ENCODE assay signal across 9 cellular contexts in genomic region chr9:73154271-73154670, GRCh38. TPM values are rescaled to one million over a fixed set of nuclear protein-coding genes. Genes with fewer than 3 reads are reported as not detected.
DNase-seq lines count a peak whose midpoint lies in the region; ATAC-seq and TF ChIP-seq lines count a peak whose summit lies in the region.
"Had no signal": no experiment of that assay in that cellular context is flagged by ENCODE, and none has a peak within 500 bp of the region (broad histone marks: within the 10 kb centered on the region; RNA-seq: fewer than 3 reads in every experiment).

No MANE protein-coding gene starts in this region.

- TF ChIP-seq CTCF in HEK293 (tag by site-specific recombination; IDR thresholded peaks at IDR 0.05) = no peak
- TF ChIP-seq CTCF in fibroblast of lung (conservative IDR thresholded peaks at IDR 0.05 in 1 of 2, IDR thresholded peaks at IDR 0.05 in 1 of 2; ENCODE audit: low read depth in 1 of 2, low read length in 2 of 2) = no peak

- H3K27ac ChIP-seq in HEK293 (ENCODE audit: extremely low read depth, low read depth, low read length) = no peak overlapping the region
- peak overlapping the region; percentile 90 for H3K27ac ChIP-seq in fibroblast of lung (ENCODE audit: insufficient read depth, low read length)
- peak overlapping the region in 19 of 21 experiments; percentile 12 to 95 (median 82) for H3K27ac ChIP-seq in skin epidermis

- H3K9me3 ChIP-seq in HEK293 (ENCODE audit: control insufficient read depth, insufficient read depth, low read depth, low read length) (no peaks in the 10 kb centered on the region), fibroblast of lung (ENCODE audit: control insufficient read depth, insufficient read depth, low read depth, low read length) (no peaks in the 10 kb centered on the region)

- peak overlapping the region; percentile 72 for H3K27ac Mint-ChIP-seq in activated CD8-positive, alpha-beta T cell treated with anti-CD3 and anti-CD28 coated beads, Interleukin-2, amount 10 ng/mL, durations not matched to agents 7 days and 5 days

- peaks cover 80% of the 10 kb centered on the region for H3K79me2 ChIP-seq in fibroblast of lung (ENCODE audit: control insufficient read depth, insufficient read depth, low read length)

- H3K36me3 Mint-ChIP-seq in activated CD8-positive, alpha-beta T cell treated with anti-CD3 and anti-CD28 coated beads, Interleukin-2, amount 10 ng/mL, durations not matched to agents 7 days and 5 days (ENCODE audit: low read depth) = peaks cover 35% of the 10 kb centered on the region

- H3K9ac ChIP-seq in fibroblast of lung (ENCODE audit: insufficient read depth, low read length) = no peak overlapping the region

- H3K4me1 Mint-ChIP-seq in activated CD8-positive, alpha-beta T cell treated with anti-CD3 and anti-CD28 coated beads, Interleukin-2, amount 10 ng/mL, durations not matched to agents 7 days and 5 days (ENCODE audit: low read depth) = peaks cover 77% of the 10 kb centered on the region

- DNase-seq in activated CD8-positive, alpha-beta T cell treated with anti-CD3 and anti-CD28 coated beads, Interleukin-2, amount 10 ng/mL, durations not matched to agents 7 days and 5 days = no peak
- no peak for DNase-seq in fibroblast of lung (ENCODE audit: low read depth in 2 of 2)
- DNase-seq in NCI-H345 treated with DMSO at 0.1 percent for 48 hours (lab: John Stamatoyannopoulos, UW; ENCODE audit: unreplicated experiment) = no peak
- no peak for DNase-seq in OCI-M1 (lab: John Stamatoyannopoulos, UW)
- no peak for DNase-seq in foreskin melanocyte
- DNase-seq: amniotic stem cell had no signal

- peak overlapping the region; percentile 87 for H3K4me2 ChIP-seq in fibroblast of lung (ENCODE audit: extremely low read depth, insufficient read depth, low read length)

- H3K36me3 ChIP-seq in HEK293 (ENCODE audit: control insufficient read depth in 2 of 2, insufficient read depth in 1 of 2, low read length in 2 of 2) (peaks cover 0 to 8% of the 10 kb centered on the region in 2 experiments; a peak in 1 of 3 replicates), fibroblast of lung (ENCODE audit: control insufficient read depth, insufficient read depth, low read length) (peaks cover 12% of the 10 kb centered on the region)

- CTCF ChIA-PET in HEK293 (lab: Yijun Ruan, JAX) = interaction anchor here (1.3 to 1.5 kb wide), 2 partner anchors 29 to 47 kb away, joined by 4 to 15 read pairs; no protein-coding TSS in a partner anchor
- CTCF ChIA-PET in activated CD8-positive, alpha-beta T cell treated with anti-CD3 and anti-CD28 coated beads, Interleukin-2, amount 10 ng/mL, durations not matched to agents 7 days and 5 days (lab: Charles Lee) = interaction anchor here (0.9 to 1.2 kb wide), 2 partner anchors 9 to 29 kb away, joined by 3 read pairs; no protein-coding TSS in a partner anchor

- H3K4me3 Mint-ChIP-seq in activated CD8-positive, alpha-beta T cell treated with anti-CD3 and anti-CD28 coated beads, Interleukin-2, amount 10 ng/mL, durations not matched to agents 7 days and 5 days = peak overlapping the region; percentile 88

- no peak overlapping the region for H2AFZ ChIP-seq in fibroblast of lung (ENCODE audit: low read length)

- POLR2A ChIA-PET in HEK293 (lab: Yijun Ruan, JAX) = no interaction called here
- POLR2A ChIA-PET in activated CD8-positive, alpha-beta T cell treated with anti-CD3 and anti-CD28 coated beads, Interleukin-2, amount 10 ng/mL, durations not matched to agents 7 days and 5 days (lab: Charles Lee) = no interaction called here

- peaks cover 7% of the 10 kb centered on the region for H4K20me1 ChIP-seq in fibroblast of lung (ENCODE audit: control insufficient read depth, extremely low read depth, insufficient read depth, low read length)

- no peaks in the 10 kb centered on the region for H3K27me3 ChIP-seq in fibroblast of lung (ENCODE audit: control insufficient read depth, insufficient read depth, low read length)

- peak; percentile 3 for ATAC-seq in activated CD8-positive, alpha-beta T cell treated with anti-CD3 and anti-CD28 coated beads, Interleukin-2, amount 10 ng/mL, durations not matched to agents 7 days and 5 days
- ATAC-seq in HG03108 (IDR thresholded peaks at IDR 0.05; ENCODE audit: unreplicated experiment) = no peak

- H3K4me1 ChIP-seq in HEK293 (ENCODE audit: control insufficient read depth, insufficient read depth, low read length) (no peaks in the 10 kb centered on the region; the same call in none of the 2 replicates), fibroblast of lung (ENCODE audit: control insufficient read depth, extremely low read depth, insufficient read depth, low read length) (peaks cover 9% of the 10 kb centered on the region)

- no peaks in the 10 kb centered on the region for H3K9me3 Mint-ChIP-seq in activated CD8-positive, alpha-beta T cell treated with anti-CD3 and anti-CD28 coated beads, Interleukin-2, amount 10 ng/mL, durations not matched to agents 7 days and 5 days (ENCODE audit: insufficient read depth)

- H3K4me3 ChIP-seq in HEK293 (ENCODE audit: low read depth, low read length) (peak overlapping the region; percentile 50), fibroblast of lung (replicated peaks in 1 of 4; ENCODE audit: control extremely low read depth in 1 of 4, insufficient read depth in 1 of 4, low read depth in 3 of 4, low read length in 4 of 4) (peak overlapping the region; percentile 79 to 96 (median 82)), skin epidermis (peak overlapping the region; percentile 29 to 49 (median 45))

- H3K27me3 Mint-ChIP-seq in activated CD8-positive, alpha-beta T cell treated with anti-CD3 and anti-CD28 coated beads, Interleukin-2, amount 10 ng/mL, durations not matched to agents 7 days and 5 days (ENCODE audit: low read depth) = no peaks in the 10 kb centered on the region

TF ChIP-seq in HEK293, 187 proteins besides CTCF, POLR2A, EP300 and RAD21:
- no peak for TF ChIP-seq ZIC2 (tag by site-specific recombination; IDR thresholded peaks at IDR 0.05)

RNA-seq across cellular contexts. Expression of gene ANXA1, which starts 2.6 kb away (rescaled TPM):
- 10 to 100 TPM; 88.2 to 90.8 TPM for total RNA-seq in activated CD8-positive, alpha-beta T cell treated with anti-CD3 and anti-CD28 coated beads, Interleukin-2, amount 10 ng/mL, durations not matched to agents 7 days and 5 days
- 578 and 966 TPM in 2 replicates for total RNA-seq in fibroblast of lung
- 817 and 860 TPM in 2 replicates for polyA plus RNA-seq in fibroblast of lung
- polyA plus RNA-seq in fibroblast of lung (2012) = 500 and 603 TPM in 2 replicates
- 42.9 and 82.4 TPM in 2 replicates for polyA minus RNA-seq in fibroblast of lung (ENCODE audit: low replicate concordance)
